In genomic region chr1:225911207-225912130, GRCh38 we compare ENCODE assay signal across 7 cellular contexts. TPM values are rescaled to one million over a fixed set of nuclear protein-coding genes. Genes with fewer than 3 reads are reported as not detected.
DNase-seq lines count a peak whose midpoint lies in the region; ATAC-seq, FAIRE-seq and TF ChIP-seq lines count a peak whose summit lies in the region.

No MANE protein-coding gene starts in this region.

- TF ChIP-seq CTCF in fibroblast of the aortic adventitia (IDR thresholded peaks at IDR 0.05; ENCODE audit: insufficient read depth, low read length) = peak; percentile 63
- TF ChIP-seq CTCF in testis (IDR thresholded peaks at IDR 0.05) = peak; percentile 73 to 93 (median 75)

- no peaks in the 10 kb centered on the region for H3K4me1 ChIP-seq in testis

- H3K27ac ChIP-seq in testis = no peak overlapping the region

- peak; percentile 33 for DNase-seq in HTR-8/SVneo (ENCODE audit: insufficient read length, low spot score)
- peak; percentile 51 for DNase-seq in activated T-cell treated with anti-CD3 and anti-CD28 coated beads for 4 hours
- DNase-seq in fibroblast of the aortic adventitia (ENCODE audit: low read depth) = peak; percentile 49
- DNase-seq in occipital lobe (lab: John Stamatoyannopoulos, UW) = peak; percentile 10
- DNase-seq in testis = peak; percentile 74
- DNase-seq in NCI-H1417 treated with DMSO at 0.1 percent for 48 hours (lab: John Stamatoyannopoulos, UW) = no peak

- H3K36me3 ChIP-seq in testis (ENCODE audit: low read depth, missing control alignments) = no peaks in the 10 kb centered on the region

- TF ChIP-seq POLR2A in testis (IDR thresholded peaks at IDR 0.05) = no peak

- no peaks in the 10 kb centered on the region for H3K27me3 ChIP-seq in testis

- ATAC-seq in GM19035 (IDR thresholded peaks at IDR 0.05; ENCODE audit: unreplicated experiment) = peak; percentile 79

- H3K4me3 ChIP-seq in fibroblast of the aortic adventitia (ENCODE audit: low read depth, low read length) = no peak overlapping the region
- H3K4me3 ChIP-seq in testis = peak overlapping the region; percentile 10 to 27

- FAIRE-seq in HTR-8/SVneo (lab: Jason Lieb, UNC) = no peak

- intact Hi-C loops in testis (cut with DNase I; ENCODE audit: low total_unique reads) = no loop called here

- no peaks in the 10 kb centered on the region for H3K9me3 ChIP-seq in testis

- WGBS in testis, 2 donors = 29 to 40% methylated on average over 27 to 52 of the region's 52 CpGs

RNA-seq across cellular contexts. Expression of gene PYCR2, which starts 12.6 kb away (rescaled TPM):
- total RNA-seq in fibroblast of the aortic adventitia (ENCODE audit: low replicate concordance) (13.9 and 34.3 TPM in 2 replicates), occipital lobe (16.2 TPM), testis (10 to 100 TPM; 60.7 to 64.2 TPM)
- polyA plus RNA-seq in testis (ENCODE audit: insufficient read depth, low read depth, low replicate concordance) = 85.3 TPM

RNA-seq across cellular contexts. Expression of gene LEFTY1, which starts 22.5 kb away (rescaled TPM):
- total RNA-seq in fibroblast of the aortic adventitia (ENCODE audit: low replicate concordance) (not detected in 2 replicates), occipital lobe (0.47 TPM), testis (under 1 TPM; 0.63 to 0.87 TPM)
- 0.90 TPM for polyA plus RNA-seq in testis (ENCODE audit: insufficient read depth, low read depth, low replicate concordance)

RNA-seq across cellular contexts. Expression of gene TMEM63A, which starts 29.3 kb away (rescaled TPM):
- 21.4 and 26.4 TPM in 2 replicates for total RNA-seq in fibroblast of the aortic adventitia (ENCODE audit: low replicate concordance)
- 1.1 TPM for total RNA-seq in occipital lobe
- total RNA-seq in testis = 10 to 100 TPM; 46.9 to 51.7 TPM
- 13.6 TPM for polyA plus RNA-seq in testis (ENCODE audit: insufficient read depth, low read depth, low replicate concordance)

RNA-seq across cellular contexts. Expression of gene LEFTY2, which starts 29.6 kb away (rescaled TPM):
- total RNA-seq in fibroblast of the aortic adventitia (ENCODE audit: low replicate concordance) (0.09 TPM in 1 of 2 replicates, not detected in the other), occipital lobe (0.47 TPM), testis (1 to 10 TPM; 4.2 to 4.7 TPM)
- 10.0 TPM for polyA plus RNA-seq in testis (ENCODE audit: insufficient read depth, low read depth, low replicate concordance)

Comparison
In these comparisons a context has a peak if more than half of its experiments do, and no peak if none do; other contexts are left out.
1. RNA of gene TMEM63A, which starts 29.3 kb away (total RNA-seq): 46.9 to 51.7 TPM in testis and 21.4 to 26.4 TPM in fibroblast of the aortic adventitia; 1.1 TPM in occipital lobe (single experiment); every median in the first group is over 10 times any median in the second.